Comparison of ENCODE assay signal across 8 cellular contexts in the genomic region with DNA sequence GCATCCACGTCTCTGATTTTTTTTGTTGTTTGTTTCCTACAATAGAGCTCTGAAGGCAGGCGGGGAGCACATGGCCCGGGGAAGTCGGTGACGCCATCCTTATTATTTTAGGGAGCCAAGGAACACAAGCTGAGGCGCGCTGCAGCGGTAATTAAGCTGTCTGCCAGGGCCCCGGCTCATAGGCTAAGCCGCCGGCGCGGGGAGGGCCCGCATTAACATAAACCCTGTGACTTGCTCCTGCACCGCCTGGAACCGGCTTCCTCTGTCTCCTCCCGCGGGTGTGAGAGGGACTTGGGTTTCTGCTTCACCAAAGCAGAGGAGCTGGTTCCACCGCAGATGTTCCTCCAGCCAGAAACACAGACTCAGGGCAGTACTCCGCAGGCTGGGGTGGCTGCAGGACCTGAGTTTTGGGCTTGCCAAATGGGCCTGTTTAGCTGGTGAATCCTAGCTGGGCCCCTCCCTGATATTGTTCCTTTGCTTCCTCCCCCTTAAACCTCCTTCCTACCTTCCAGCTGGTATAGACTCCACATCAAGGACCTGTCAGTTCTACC. TPM values are rescaled to one million over a fixed set of nuclear protein-coding genes. Genes with fewer than 3 reads are reported as not detected.
DNase-seq lines count a peak whose midpoint lies in the region.

No MANE protein-coding gene starts in this region.

- WGBS in neuronal stem cell (ENCODE audit: extremely low coverage in 2 of 2, insufficient read length in 2 of 2, insufficient replicate concordance in 1 of 2), 2 donors: no CpG with 5 or more reads among the region's 20 CpGs

- H3K9me3 ChIP-seq in HAP-1 (no peaks in the 10 kb centered on the region), NT2/D1 (ENCODE audit: insufficient read depth, low read length) (no peaks in the 10 kb centered on the region), neuronal stem cell (replicated peaks in 1 of 2; ENCODE audit: control insufficient read depth in 2 of 2, insufficient read depth in 1 of 2, low read depth in 1 of 2, low read length in 2 of 2) (no peaks in the 10 kb centered on the region)

- H2AFZ ChIP-seq in neuronal stem cell (ENCODE audit: low read length): no peak overlapping the region

- peak overlapping the region; percentile 0 for H3K27ac ChIP-seq in neuronal stem cell (replicated peaks; ENCODE audit: low read length)

- H3K36me3 ChIP-seq in HAP-1 (replicated peaks) (peaks cover 54% of the 10 kb centered on the region), NT2/D1 (ENCODE audit: insufficient read depth, insufficient read length, low read length) (peaks cover 26% of the 10 kb centered on the region), neuronal stem cell (replicated peaks in 1 of 2; ENCODE audit: control insufficient read depth in 2 of 2, insufficient read depth in 2 of 2, low read length in 2 of 2) (peaks cover 4 to 79% of the 10 kb centered on the region in 2 donors)

- H2BK15ac ChIP-seq in neuronal stem cell (ENCODE audit: low read length): no peak overlapping the region

- H3K4ac ChIP-seq in neuronal stem cell (ENCODE audit: low read length): no peak overlapping the region

- peak overlapping the region; percentile 78 for H3K4me3 Mint-ChIP-seq in activated naive CD4-positive, alpha-beta T cell treated with anti-CD3 and anti-CD28 coated beads, Interleukin-2, amount 50 U/mL, for 24 hours

- H3K4me1 ChIP-seq in HAP-1 (peaks cover 28% of the 10 kb centered on the region), NT2/D1 (ENCODE audit: insufficient read depth, insufficient read length) (peaks cover 35% of the 10 kb centered on the region), neuronal stem cell (ENCODE audit: control insufficient read depth in 2 of 2, insufficient read depth in 1 of 2, low read depth in 1 of 2, low read length in 2 of 2) (peaks cover 31 to 54% of the 10 kb centered on the region in 2 donors)

- DNase-seq in D341Med (ENCODE audit: low spot score): peak; percentile 96
- DNase-seq in HAP-1 (ENCODE audit: low spot score in 2 of 2): peak; percentile 97
- peak; percentile 91 for DNase-seq in NT2/D1 (ENCODE audit: low read depth, low spot score)
- DNase-seq in globus pallidus (ENCODE audit: low spot score): peak; percentile 96
- peak; percentile 78 for DNase-seq in neuronal stem cell (ENCODE audit: low spot score)
- peak; percentile 92 for DNase-seq in superior temporal gyrus (ENCODE audit: extremely low spot score)
- DNase-seq in DMS153 treated with DMSO at 0.1 percent for 48 hours (lab: John Stamatoyannopoulos, UW; ENCODE audit: unreplicated experiment): no peak

- peak overlapping the region; percentile 93 for H3K27ac Mint-ChIP-seq in activated naive CD4-positive, alpha-beta T cell treated with anti-CD3 and anti-CD28 coated beads, Interleukin-2, amount 50 U/mL, for 24 hours

- H3K36me3 Mint-ChIP-seq in activated naive CD4-positive, alpha-beta T cell treated with anti-CD3 and anti-CD28 coated beads, Interleukin-2, amount 50 U/mL, for 24 hours: peaks cover 8% of the 10 kb centered on the region

- no peak overlapping the region for H2BK5ac ChIP-seq in neuronal stem cell (ENCODE audit: low read length)

- peaks cover 6% of the 10 kb centered on the region for H3K79me1 ChIP-seq in neuronal stem cell (ENCODE audit: low read depth, low read length)

- H3K4me3 ChIP-seq in HAP-1 (peak overlapping the region; percentile 4), NT2/D1 (ENCODE audit: insufficient read length, low read depth) (peak overlapping the region; percentile 12), neuronal stem cell (ENCODE audit: low read length in 2 of 2) (no peak overlapping the region)

- H2BK120ac ChIP-seq in neuronal stem cell (ENCODE audit: low read depth, low read length): no peak overlapping the region

- H3K27me3 ChIP-seq in HAP-1 (ENCODE audit: low read depth) (no peaks in the 10 kb centered on the region), NT2/D1 (ENCODE audit: insufficient read depth, insufficient read length) (no peaks in the 10 kb centered on the region), neuronal stem cell (ENCODE audit: control insufficient read depth in 3 of 3, insufficient read depth in 3 of 3, low read depth in 1 of 3, low read length in 3 of 3) (no peaks in the 10 kb centered on the region)

- H3K9ac ChIP-seq in NT2/D1 (ENCODE audit: insufficient read length, low read depth) (peak overlapping the region; percentile 65), neuronal stem cell (ENCODE audit: low read depth, low read length, poor library complexity) (no peak overlapping the region)

- no peak overlapping the region for H3K14ac ChIP-seq in neuronal stem cell (ENCODE audit: low read length)

- in situ Hi-C loops in HAP-1 (cut with MboI; ENCODE audit: low sequenced_read_pairs): no loop called here

- H2BK12ac ChIP-seq in neuronal stem cell (ENCODE audit: low read length): no peak overlapping the region

- no peak overlapping the region for H3K4me2 ChIP-seq in neuronal stem cell (ENCODE audit: insufficient read depth, low read length, poor library complexity, severe bottlenecking)

- no peak overlapping the region for H4K8ac ChIP-seq in neuronal stem cell (ENCODE audit: low read depth, low read length)

- H3K4me1 Mint-ChIP-seq in activated naive CD4-positive, alpha-beta T cell treated with anti-CD3 and anti-CD28 coated beads, Interleukin-2, amount 50 U/mL, for 24 hours: peaks cover 96% of the 10 kb centered on the region

- H3K27me3 Mint-ChIP-seq in activated naive CD4-positive, alpha-beta T cell treated with anti-CD3 and anti-CD28 coated beads, Interleukin-2, amount 50 U/mL, for 24 hours: no peaks in the 10 kb centered on the region

- H3K18ac ChIP-seq in neuronal stem cell (ENCODE audit: low read length): no peak overlapping the region

- H3K23ac ChIP-seq in neuronal stem cell (ENCODE audit: low read depth, low read length, poor library complexity): no peak overlapping the region

- no peak overlapping the region for H2AK5ac ChIP-seq in neuronal stem cell (ENCODE audit: low read depth, low read length)

- no peak overlapping the region for H4K91ac ChIP-seq in neuronal stem cell (ENCODE audit: low read depth, low read length, poor library complexity)

- H3K9me3 Mint-ChIP-seq in activated naive CD4-positive, alpha-beta T cell treated with anti-CD3 and anti-CD28 coated beads, Interleukin-2, amount 50 U/mL, for 24 hours: no peaks in the 10 kb centered on the region

RNA-seq across cellular contexts. Expression of a gene that starts 25.3 kb away (rescaled TPM):
- 488 TPM for polyA plus RNA-seq in neuronal stem cell (2013, experiment 1 of 2)
- polyA plus RNA-seq in neuronal stem cell (2013, experiment 2 of 2): 480 TPM

Comparison
In these comparisons a context has a peak if more than half of its experiments do, and no peak if none do; other contexts are left out.
1. H3K4me3 ChIP-seq: peak in HAP-1 (single experiment) and NT2/D1 (single experiment); none in neuronal stem cell (0 of 2).